1 cellular context compared by ENCODE assay signal in the genomic region with DNA sequence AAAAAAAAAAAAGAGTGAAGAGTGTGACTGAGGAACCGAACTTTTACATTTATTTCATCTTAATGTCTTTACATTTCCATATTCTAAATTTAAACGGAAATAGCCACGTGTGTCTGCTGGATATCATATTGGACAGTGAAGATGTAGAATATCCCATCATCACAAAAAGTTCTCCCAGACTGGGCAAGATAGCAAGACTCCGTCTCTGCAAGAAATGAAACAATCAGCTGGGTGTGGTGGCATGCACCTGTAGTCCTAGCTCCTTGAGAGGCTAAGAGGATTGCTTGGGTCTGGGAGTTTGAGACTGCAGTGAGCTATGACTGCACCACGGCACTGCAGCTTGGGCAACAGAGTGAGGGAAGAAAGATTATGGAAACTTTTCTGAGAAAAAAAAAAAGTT.
TF ChIP-seq lines count a peak whose summit lies in the region.

No MANE protein-coding gene starts in this region.

TF ChIP-seq in K562, 482 proteins besides CTCF, POLR2A, EP300 and RAD21:
- TF ChIP-seq, protein P1, sequence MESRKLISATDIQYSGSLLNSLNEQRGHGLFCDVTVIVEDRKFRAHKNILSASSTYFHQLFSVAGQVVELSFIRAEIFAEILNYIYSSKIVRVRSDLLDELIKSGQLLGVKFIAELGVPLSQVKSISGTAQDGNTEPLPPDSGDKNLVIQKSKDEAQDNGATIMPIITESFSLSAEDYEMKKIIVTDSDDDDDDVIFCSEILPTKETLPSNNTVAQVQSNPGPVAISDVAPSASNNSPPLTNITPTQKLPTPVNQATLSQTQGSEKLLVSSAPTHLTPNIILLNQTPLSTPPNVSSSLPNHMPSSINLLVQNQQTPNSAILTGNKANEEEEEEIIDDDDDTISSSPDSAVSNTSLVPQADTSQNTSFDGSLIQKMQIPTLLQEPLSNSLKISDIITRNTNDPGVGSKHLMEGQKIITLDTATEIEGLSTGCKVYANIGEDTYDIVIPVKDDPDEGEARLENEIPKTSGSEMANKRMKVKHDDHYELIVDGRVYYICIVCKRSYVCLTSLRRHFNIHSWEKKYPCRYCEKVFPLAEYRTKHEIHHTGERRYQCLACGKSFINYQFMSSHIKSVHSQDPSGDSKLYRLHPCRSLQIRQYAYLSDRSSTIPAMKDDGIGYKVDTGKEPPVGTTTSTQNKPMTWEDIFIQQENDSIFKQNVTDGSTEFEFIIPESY (CRISPR knock-in tag; IDR thresholded peaks at IDR 0.05), result no peak
- peak; percentile 4 for TF ChIP-seq RBM25 (IDR thresholded peaks at IDR 0.05; ENCODE audit: low read depth, low read length, severe bottlenecking)
- peak; percentile 52; the same call in 1 of the 2 replicates for TF ChIP-seq ZNF121 (CRISPR knock-in tag; conservative IDR thresholded peaks at IDR 0.05)
TF ChIP-seq in K562: peak in this region for 2.
